In genomic region chrX:125131146-125131545, GRCh38 we compare ENCODE assay signal across 11 cellular contexts.
DNase-seq lines count a peak whose midpoint lies in the region; ATAC-seq and TF ChIP-seq lines count a peak whose summit lies in the region.
"Had no signal": no experiment of that assay in that cellular context is flagged by ENCODE, and none has a peak within 500 bp of the region (broad histone marks: within the 10 kb centered on the region; RNA-seq: fewer than 3 reads in every experiment).

No MANE protein-coding gene starts in this region.

- H3K4me3 Mint-ChIP-seq in WTC11: no peak overlapping the region

- H3K79me2 ChIP-seq in neural cell (replicated peaks; ENCODE audit: insufficient read depth, low read length): no peaks in the 10 kb centered on the region

- no peaks in the 10 kb centered on the region for H3F3A ChIP-seq in neural cell (ENCODE audit: insufficient read depth, low read length, poor library complexity, severe bottlenecking)

- DNase-seq in NCI-H1436 (lab: John Stamatoyannopoulos, UW): peak; percentile 6
- no peak for DNase-seq in NCI-H1436 treated with DMSO at 0.1 percent for 48 hours (lab: John Stamatoyannopoulos, UW)
- DNase-seq in NAMALWA (ENCODE audit: low spot score): peak; percentile 1
- DNase-seq in WTC11 (ENCODE audit: low spot score): no peak
- no peak for DNase-seq in NCI-H526 treated with DMSO at 0.1 percent for 48 hours (lab: John Stamatoyannopoulos, UW)
- DNase-seq: Right ventricle myocardium superior had no signal

- no peak overlapping the region for H3K4me2 ChIP-seq in neural cell (ENCODE audit: low read length)

- ATAC-seq in WTC11 (0 out of 2 replicates have a peak, but pooled peaks have one; percentile 38), GM19023 (IDR thresholded peaks at IDR 0.05; ENCODE audit: unreplicated experiment) (no peak), HG02798 (IDR thresholded peaks at IDR 0.05; ENCODE audit: poor library complexity, unreplicated experiment) (no peak)
- ATAC-seq: HCT116 had no signal

- H3K9me3 Mint-ChIP-seq in WTC11: peaks cover 5% of the 10 kb centered on the region

- peaks cover 3% of the 10 kb centered on the region for H3K36me3 Mint-ChIP-seq in WTC11

- peak; percentile 67 for TF ChIP-seq RAD21 in neural cell (conservative IDR thresholded peaks at IDR 0.05)

- H3K27me3 Mint-ChIP-seq in WTC11 (ENCODE audit: low read depth): no peaks in the 10 kb centered on the region

- POLR2A ChIA-PET in WTC11 (lab: Charles Lee): no interaction called here

- H3K27ac Mint-ChIP-seq in WTC11: no peak overlapping the region

- no peak for TF ChIP-seq CTCF in WTC11 (IDR thresholded peaks at IDR 0.05)
- peak; percentile 58 for TF ChIP-seq CTCF in neural cell (IDR thresholded peaks at IDR 0.05; ENCODE audit: poor library complexity, severe bottlenecking)

- no peaks in the 10 kb centered on the region for H3K27me3 ChIP-seq in neural cell (ENCODE audit: insufficient read depth, low read depth, low read length)
- H3K27me3 ChIP-seq: cardiac muscle cell had no signal

- CTCF ChIA-PET in WTC11 (lab: Charles Lee): interaction anchor here (0.5 to 1.4 kb wide), 4 partner anchors 73 to 1170 kb away, joined by 3 to 6 read pairs (median 4); no protein-coding TSS in a partner anchor

- no peaks in the 10 kb centered on the region for H3K9me2 ChIP-seq in neural cell (ENCODE audit: insufficient read depth, low read length)

- H3K4me1 Mint-ChIP-seq in WTC11: 0 out of 2 replicates have a peak, but pooled peaks cover 5% of the 10 kb centered on the region

- no peaks in the 10 kb centered on the region for H3K36me3 ChIP-seq in neural cell (ENCODE audit: insufficient read depth, low read length)
- H3K36me3 ChIP-seq: cardiac muscle cell had no signal

- peak; percentile 17 for TF ChIP-seq EP300 in neural cell (conservative IDR thresholded peaks at IDR 0.05; ENCODE audit: poor library complexity, severe bottlenecking)

- H2AFZ ChIP-seq in neural cell (ENCODE audit: low read depth, low read length): no peak overlapping the region

- no peak overlapping the region for H3K27ac ChIP-seq in neural cell (ENCODE audit: low read length)
- H3K27ac ChIP-seq: cardiac muscle cell had no signal

- H3K9ac ChIP-seq in neural cell (ENCODE audit: low read length): no peak overlapping the region

- H4K20me1 ChIP-seq in neural cell (ENCODE audit: insufficient read depth): no peaks in the 10 kb centered on the region

- H3K4me3 ChIP-seq in neural cell (ENCODE audit: low read length): no peak overlapping the region
- H3K4me3 ChIP-seq: cardiac muscle cell had no signal

- H3K9me3 ChIP-seq in neural cell (ENCODE audit: low read length): no peaks in the 10 kb centered on the region

TF ChIP-seq in WTC11, 78 proteins besides CTCF, POLR2A, EP300 and RAD21:
- TF ChIP-seq TEAD1 (CRISPR knock-in tag; IDR thresholded peaks at IDR 0.05) (no peak), NFATC4 (CRISPR knock-in tag; IDR thresholded peaks at IDR 0.05) (no peak), ATF2 (CRISPR knock-in tag; IDR thresholded peaks at IDR 0.05; ENCODE audit: borderline replicate concordance, low read depth) (no peak), GABPB1 (CRISPR knock-in tag; IDR thresholded peaks at IDR 0.05) (no peak)
- TF ChIP-seq, protein P1, sequence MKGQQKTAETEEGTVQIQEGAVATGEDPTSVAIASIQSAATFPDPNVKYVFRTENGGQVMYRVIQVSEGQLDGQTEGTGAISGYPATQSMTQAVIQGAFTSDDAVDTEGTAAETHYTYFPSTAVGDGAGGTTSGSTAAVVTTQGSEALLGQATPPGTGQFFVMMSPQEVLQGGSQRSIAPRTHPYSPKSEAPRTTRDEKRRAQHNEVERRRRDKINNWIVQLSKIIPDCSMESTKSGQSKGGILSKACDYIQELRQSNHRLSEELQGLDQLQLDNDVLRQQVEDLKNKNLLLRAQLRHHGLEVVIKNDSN (CRISPR knock-in tag; IDR thresholded peaks at IDR 0.05): no peak
- TF ChIP-seq, protein P2, sequence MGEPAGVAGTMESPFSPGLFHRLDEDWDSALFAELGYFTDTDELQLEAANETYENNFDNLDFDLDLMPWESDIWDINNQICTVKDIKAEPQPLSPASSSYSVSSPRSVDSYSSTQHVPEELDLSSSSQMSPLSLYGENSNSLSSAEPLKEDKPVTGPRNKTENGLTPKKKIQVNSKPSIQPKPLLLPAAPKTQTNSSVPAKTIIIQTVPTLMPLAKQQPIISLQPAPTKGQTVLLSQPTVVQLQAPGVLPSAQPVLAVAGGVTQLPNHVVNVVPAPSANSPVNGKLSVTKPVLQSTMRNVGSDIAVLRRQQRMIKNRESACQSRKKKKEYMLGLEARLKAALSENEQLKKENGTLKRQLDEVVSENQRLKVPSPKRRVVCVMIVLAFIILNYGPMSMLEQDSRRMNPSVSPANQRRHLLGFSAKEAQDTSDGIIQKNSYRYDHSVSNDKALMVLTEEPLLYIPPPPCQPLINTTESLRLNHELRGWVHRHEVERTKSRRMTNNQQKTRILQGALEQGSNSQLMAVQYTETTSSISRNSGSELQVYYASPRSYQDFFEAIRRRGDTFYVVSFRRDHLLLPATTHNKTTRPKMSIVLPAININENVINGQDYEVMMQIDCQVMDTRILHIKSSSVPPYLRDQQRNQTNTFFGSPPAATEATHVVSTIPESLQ (CRISPR knock-in tag; IDR thresholded peaks at IDR 0.05): no peak
TF ChIP-seq in WTC11: peak in this region for 0.

TF ChIP-seq in neural cell, 6 proteins besides CTCF, POLR2A, EP300 and RAD21:
- TF ChIP-seq TAF1 (IDR thresholded peaks at IDR 0.05; ENCODE audit: low read depth) (no peak), SMC3 (conservative IDR thresholded peaks at IDR 0.05; ENCODE audit: poor library complexity) (peak; percentile 65)

Comparison
In these comparisons a context has a peak if more than half of its experiments do, and no peak if none do; other contexts are left out.
1. DNase-seq: peak in NCI-H1436 (single experiment) and NAMALWA (single experiment); none in NCI-H1436 treated with DMSO at 0.1 percent for 48 hours (single experiment), WTC11 (single experiment) and NCI-H526 treated with DMSO at 0.1 percent for 48 hours (single experiment).